Comparison of ENCODE assay signal across 20 cellular contexts in the genomic region with DNA sequence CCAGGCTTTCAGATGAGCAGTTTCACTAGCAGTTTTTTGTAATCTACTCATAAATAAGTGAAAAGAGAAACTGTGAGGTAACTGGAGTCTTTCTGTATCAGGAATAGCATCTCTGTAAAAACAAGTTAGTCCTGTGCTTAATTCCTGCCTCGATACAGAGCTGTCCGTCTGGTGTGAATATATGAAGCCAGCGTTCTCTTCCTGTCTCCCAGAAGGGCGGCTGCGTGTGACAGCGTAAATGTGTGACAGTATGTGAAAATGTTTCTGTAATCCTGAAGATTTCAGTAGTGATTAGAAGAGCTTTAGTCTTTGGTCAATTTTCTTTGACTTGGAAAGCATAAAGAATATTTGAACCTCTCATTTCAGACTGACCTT.
A peak's percentile ranks its signal among the peaks of the same experiment; 100 is the strongest.
DNase-seq lines count a peak whose midpoint lies in the region; ATAC-seq and TF ChIP-seq lines count a peak whose summit lies in the region.
"Had no signal": no experiment of that assay in that cellular context is flagged by ENCODE, and none has a peak within 500 bp of the region (broad histone marks: within the 10 kb centered on the region; RNA-seq: fewer than 3 reads in every experiment).

No MANE protein-coding gene starts in this region.

- H3K4me1 Mint-ChIP-seq in GM23338 (peaks cover 15% of the 10 kb centered on the region), chondrocyte (ENCODE audit: low read depth) (peaks cover 32% of the 10 kb centered on the region)
- peaks cover 0 to 3% (median 0%) of the 10 kb centered on the region in 4 donors for H3K4me1 Mint-ChIP-seq in naive thymus-derived CD8-positive, alpha-beta T cell
- H3K4me1 Mint-ChIP-seq: activated CD4-positive, alpha-beta T cell treated with anti-CD3 and anti-CD28 coated beads for 36 hours; activated CD8-positive, alpha-beta memory T cell treated with anti-CD3 and anti-CD28 coated beads, Interleukin-2, amount 10 ng/mL, durations not matched to agents 7 days and 5 days had no signal

- peaks cover 2% of the 10 kb centered on the region for H3K27me3 Mint-ChIP-seq in GM23338 (ENCODE audit: insufficient read depth, low read depth, poor library complexity)
- no peaks in the 10 kb centered on the region for H3K27me3 Mint-ChIP-seq in chondrocyte (ENCODE audit: low read depth)
- no peaks in the 10 kb centered on the region for H3K27me3 Mint-ChIP-seq in naive thymus-derived CD8-positive, alpha-beta T cell
- H3K27me3 Mint-ChIP-seq: activated CD4-positive, alpha-beta T cell treated with anti-CD3 and anti-CD28 coated beads for 36 hours; activated CD8-positive, alpha-beta memory T cell treated with anti-CD3 and anti-CD28 coated beads, Interleukin-2, amount 10 ng/mL, durations not matched to agents 7 days and 5 days; CD4-positive, CD25-positive, alpha-beta regulatory T cell had no signal

- peaks cover 3% of the 10 kb centered on the region; the same call in 1 of the 2 replicates for H3K9me2 ChIP-seq in GM23338 (ENCODE audit: insufficient read depth)

- H3K36me3 Mint-ChIP-seq in GM23338 (ENCODE audit: low read depth) (peaks cover 6% of the 10 kb centered on the region; the same call in 2 of the 3 replicates), chondrocyte (ENCODE audit: low read depth) (no peaks in the 10 kb centered on the region)
- peaks cover 8 to 57% (median 36%) of the 10 kb centered on the region in 3 donors for H3K36me3 Mint-ChIP-seq in naive thymus-derived CD8-positive, alpha-beta T cell

- TF ChIP-seq POLR2A in stomach (IDR thresholded peaks at IDR 0.05) = no peak

- WGBS in right cardiac atrium = 62% methylated on average over 6 of the region's 6 CpGs
- WGBS in stomach, 5 donors = 73 to 92% (median 89%) methylated on average over 6 of the region's 6 CpGs

- ATAC-seq in GM23338 (no peak), right cardiac atrium (peak in 1 of 2 donors; percentile 56), sciatic nerve (peak; percentile 32)
- ATAC-seq in naive thymus-derived CD8-positive, alpha-beta T cell = no peak
- ATAC-seq: activated CD4-positive, alpha-beta T cell treated with anti-CD3 and anti-CD28 coated beads for 36 hours; activated CD8-positive, alpha-beta memory T cell treated with anti-CD3 and anti-CD28 coated beads, Interleukin-2, amount 10 ng/mL, durations not matched to agents 7 days and 5 days; mucosa of descending colon; Panc1 had no signal

- POLR2A ChIA-PET in naive thymus-derived CD8-positive, alpha-beta T cell (lab: Charles Lee) = no interaction called here

- TF ChIP-seq EP300 in stomach (IDR thresholded peaks at IDR 0.05) = no peak

- DNase-seq in GM23338 (ENCODE audit: low spot score) = no peak
- DNase-seq in chondrocyte (ENCODE audit: low spot score) = no peak
- DNase-seq in right cardiac atrium = no peak
- DNase-seq in sciatic nerve (ENCODE audit: low spot score) = no peak
- DNase-seq in stomach = no peak
- no peak for DNase-seq in naive thymus-derived CD8-positive, alpha-beta T cell
- no peak for DNase-seq in GM13976 (ENCODE audit: low spot score)
- DNase-seq in activated gamma-delta T cell treated with Interleukin-2 at 50 U/mL for 16 hours = no peak
- DNase-seq: ACHN; activated CD4-positive, alpha-beta T cell treated with anti-CD3 and anti-CD28 coated beads for 36 hours; activated CD8-positive, alpha-beta memory T cell treated with anti-CD3 and anti-CD28 coated beads, Interleukin-2, amount 10 ng/mL, durations not matched to agents 7 days and 5 days; CD4-positive, CD25-positive, alpha-beta regulatory T cell; cerebellar nuclear complex; left cardiac atrium; mucosa of descending colon; NCI-H2227 treated with DMSO at 0.1 percent for 48 hours; posterior cingulate gyrus; stimulated activated CD4-positive, alpha-beta T cell treated with anti-CD3 and anti-CD28 coated beads, Interleukin-12 subunit alpha, Interleukin-12 subunit beta, amount 100 ng/mL, for 4 hours had no signal

- H3K36me3 ChIP-seq in GM23338 (ENCODE audit: insufficient read depth) (no peaks in the 10 kb centered on the region), stomach (peaks cover 0 to 31% (median 19%) of the 10 kb centered on the region in 4 donors)

- no peaks in the 10 kb centered on the region for H3K9me3 Mint-ChIP-seq in GM23338
- H3K9me3 Mint-ChIP-seq in chondrocyte (ENCODE audit: low read depth) = no peaks in the 10 kb centered on the region
- H3K9me3 Mint-ChIP-seq in naive thymus-derived CD8-positive, alpha-beta T cell = no peaks in the 10 kb centered on the region
- H3K9me3 Mint-ChIP-seq: activated T-helper 2 cell treated with anti-CD3 and anti-CD28 coated beads, Interferon-gamma antibody, Interleukin-2, Interleukin-4, amounts not matched to agents 10 μg/mL and 5 μg/mL and 100 μg/mL, durations not matched to agents 14 hours and 24 hours and 36 hours; CD4-positive, CD25-positive, alpha-beta regulatory T cell had no signal

- H3K4me2 ChIP-seq in GM23338 = no peak overlapping the region

- peaks cover 9% of the 10 kb centered on the region; the same call in 1 of the 2 replicates for H3K4me1 ChIP-seq in GM23338 (ENCODE audit: insufficient read depth)
- H3K4me1 ChIP-seq in right cardiac atrium (ENCODE audit: control insufficient read depth, insufficient read depth, low read length) = no peaks in the 10 kb centered on the region
- peaks cover 0 to 8% (median 2%) of the 10 kb centered on the region in 4 donors for H3K4me1 ChIP-seq in stomach

- 0 out of 2 replicates have a peak overlapping the region, but pooled peaks have one; percentile 45 for H3K27ac ChIP-seq in GM23338 (ENCODE audit: low read depth)
- no peak overlapping the region for H3K27ac ChIP-seq in right cardiac atrium (ENCODE audit: low read length)
- H3K27ac ChIP-seq in stomach = peak overlapping the region in 2 of 5 donors; percentile 23 to 63

- no peak overlapping the region for H3K27ac Mint-ChIP-seq in GM23338
- peak overlapping the region; percentile 97 for H3K27ac Mint-ChIP-seq in chondrocyte (ENCODE audit: unreplicated experiment)
- no peak overlapping the region for H3K27ac Mint-ChIP-seq in naive thymus-derived CD8-positive, alpha-beta T cell
- H3K27ac Mint-ChIP-seq: activated CD4-positive, alpha-beta T cell treated with anti-CD3 and anti-CD28 coated beads for 36 hours; activated CD8-positive, alpha-beta memory T cell treated with anti-CD3 and anti-CD28 coated beads, Interleukin-2, amount 10 ng/mL, durations not matched to agents 7 days and 5 days; activated T-helper 2 cell treated with anti-CD3 and anti-CD28 coated beads, Interferon-gamma antibody, Interleukin-2, Interleukin-4, amounts not matched to agents 10 μg/mL and 5 μg/mL and 100 μg/mL, durations not matched to agents 14 hours and 24 hours and 36 hours; CD4-positive, CD25-positive, alpha-beta regulatory T cell had no signal

- H3K4me3 Mint-ChIP-seq in GM23338 (no peak overlapping the region), chondrocyte (ENCODE audit: unreplicated experiment) (peak overlapping the region; percentile 57)
- no peak overlapping the region for H3K4me3 Mint-ChIP-seq in naive thymus-derived CD8-positive, alpha-beta T cell
- H3K4me3 Mint-ChIP-seq: activated CD4-positive, alpha-beta T cell treated with anti-CD3 and anti-CD28 coated beads for 36 hours; activated CD8-positive, alpha-beta memory T cell treated with anti-CD3 and anti-CD28 coated beads, Interleukin-2, amount 10 ng/mL, durations not matched to agents 7 days and 5 days; CD4-positive, CD25-positive, alpha-beta regulatory T cell had no signal

- intact Hi-C loops in right cardiac atrium (cut with DNase I) = no loop called here
- intact Hi-C loops in sciatic nerve (cut with DNase I) = no loop called here
- intact Hi-C loops in stomach (cut with DNase I; ENCODE audit: low total_unique reads) = no loop called here

- H3K4me3 ChIP-seq in GM23338 (no peak overlapping the region), right cardiac atrium (ENCODE audit: low read length) (peak overlapping the region; percentile 29), stomach (no peak overlapping the region)
- H3K4me3 ChIP-seq: mucosa of descending colon had no signal

- in situ Hi-C loops in GM13976 (cut with MboI; ENCODE audit: low sequenced_read_pairs, unreplicated experiment) = no loop called here

- H4K20me1 ChIP-seq in GM23338 (replicated peaks; ENCODE audit: insufficient read depth) = no peaks in the 10 kb centered on the region

- H3K79me2 ChIP-seq in GM23338 (replicated peaks; ENCODE audit: insufficient read depth) = no peaks in the 10 kb centered on the region

- H3K27me3 ChIP-seq in GM23338 (ENCODE audit: insufficient read depth) (no peaks in the 10 kb centered on the region), right cardiac atrium (ENCODE audit: control insufficient read depth, insufficient read depth) (no peaks in the 10 kb centered on the region), stomach (no peaks in the 10 kb centered on the region)

- no peaks in the 10 kb centered on the region for H3K9me3 ChIP-seq in right cardiac atrium (ENCODE audit: control insufficient read depth, low read length)
- H3K9me3 ChIP-seq in stomach = no peaks in the 10 kb centered on the region
- H3K9me3 ChIP-seq: mucosa of descending colon had no signal

- no peak for TF ChIP-seq CTCF in GM23338 (conservative IDR thresholded peaks at IDR 0.05; ENCODE audit: low read depth in 2 of 2)
- TF ChIP-seq CTCF in chondrocyte (IDR thresholded peaks at IDR 0.05) = no peak
- TF ChIP-seq CTCF in stomach (IDR thresholded peaks at IDR 0.05) = no peak
- TF ChIP-seq CTCF in GM13976 (IDR thresholded peaks at IDR 0.05; ENCODE audit: borderline replicate concordance, control extremely low read depth, extremely low read depth, insufficient read depth, missing control alignments) = no peak

- H3F3A ChIP-seq in GM23338 (replicated peaks; ENCODE audit: low read depth) = no peaks in the 10 kb centered on the region

- H2AFZ ChIP-seq in GM23338 = no peak overlapping the region

TF ChIP-seq in GM23338, 12 proteins besides CTCF, POLR2A, EP300 and RAD21 (continues in another document):
- no peak for TF ChIP-seq ZNF114 (CRISPR knock-in tag; IDR thresholded peaks at IDR 0.05)
